ENCODE assay signal across 18 cellular contexts in the genomic region with DNA sequence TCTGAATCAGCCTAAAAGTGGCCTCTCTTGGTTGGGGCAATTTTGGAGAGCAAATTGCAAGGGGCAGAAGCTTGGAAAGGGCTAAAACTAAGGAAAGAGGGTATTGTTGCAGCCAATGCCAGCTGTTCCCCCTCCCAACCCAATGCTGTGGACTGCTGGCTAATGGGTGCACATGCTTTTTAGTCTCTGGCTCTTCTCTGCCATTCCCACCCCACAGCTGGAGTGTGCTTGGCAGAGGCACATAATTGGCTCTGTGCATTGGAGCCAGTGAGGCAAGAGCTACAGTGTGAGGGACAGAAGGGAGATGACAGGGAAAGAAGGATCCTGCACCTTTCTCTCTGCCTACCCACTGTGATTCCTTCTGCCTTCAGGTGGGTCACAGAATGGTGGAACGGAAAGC.
"Had no signal": no experiment of that assay in that cellular context is flagged by ENCODE, and none has a peak within 500 bp of the region (broad histone marks: within the 10 kb centered on the region; RNA-seq: fewer than 3 reads in every experiment).

No MANE protein-coding gene starts in this region.

- ATAC-seq: left cardiac atrium; stimulated activated naive B cell treated with anti-CD40 and anti-IgM and Interleukin-4, amounts not matched to agents 10 μg/mL and 1 μg/mL and 100 μg/mL, for 72 hours had no signal

- H3K9me3 Mint-ChIP-seq: activated CD4-positive, alpha-beta T cell treated with anti-CD3 and anti-CD28 coated beads, Interleukin-2, amount 10 ng/mL, durations not matched to agents 7 days and 5 days; activated naive CD8-positive, alpha-beta T cell treated with anti-CD3 and anti-CD28 coated beads, Interleukin-2, amount 10 ng/mL, durations not matched to agents 7 days and 5 days; activated T-helper 1 cell treated with anti-CD3 and anti-CD28 coated beads, Interleukin-12 subunit alpha, Interleukin-12 subunit beta, Interleukin-2, Interleukin-4 antibody, amounts not matched to agents 30 ng/mL and 10 ng/mL and 1 ng/mL, durations not matched to agents 14 hours and 24 hours and 36 hours; neural crest cell had no signal

- H3K4me3 Mint-ChIP-seq: activated CD4-positive, alpha-beta T cell treated with anti-CD3 and anti-CD28 coated beads, Interleukin-2, amount 10 ng/mL, durations not matched to agents 7 days and 5 days; activated naive CD8-positive, alpha-beta T cell treated with anti-CD3 and anti-CD28 coated beads, Interleukin-2, amount 10 ng/mL, durations not matched to agents 7 days and 5 days; activated T-helper 1 cell treated with anti-CD3 and anti-CD28 coated beads, Interleukin-12 subunit alpha, Interleukin-12 subunit beta, Interleukin-2, Interleukin-4 antibody, amounts not matched to agents 30 ng/mL and 10 ng/mL and 1 ng/mL, durations not matched to agents 14 hours and 24 hours and 36 hours; endodermal cell; immature natural killer cell; neural crest cell; stimulated activated naive B cell treated with anti-CD40 and anti-IgM and Interleukin-4, amounts not matched to agents 10 μg/mL and 1 μg/mL and 100 μg/mL, for 72 hours had no signal

- DNase-seq: activated CD4-positive, alpha-beta T cell treated with anti-CD3 and anti-CD28 coated beads, Interleukin-2, amount 10 ng/mL, durations not matched to agents 7 days and 5 days; activated naive CD8-positive, alpha-beta T cell treated with anti-CD3 and anti-CD28 coated beads, Interleukin-2, amount 10 ng/mL, durations not matched to agents 7 days and 5 days; endodermal cell; erythroblast; immature natural killer cell; left cardiac atrium; stimulated activated CD4-positive, alpha-beta T cell treated with anti-CD3 and anti-CD28 coated beads, Interleukin-15, amount 100 ng/mL, for 24 hours; stimulated activated CD4-positive, alpha-beta T cell treated with anti-CD3 and anti-CD28 coated beads, Interleukin-4, amount 100 ng/mL, for 1 hour; stimulated activated naive B cell treated with anti-CD40 and anti-IgM and Interleukin-4, amounts not matched to agents 10 μg/mL and 1 μg/mL and 100 μg/mL, for 72 hours; transverse colon had no signal

- H3K4me3 ChIP-seq: lung, right atrium auricular region, SK-N-MC, skin epidermis, transverse colon had no signal

- H3K9me3 ChIP-seq: transverse colon had no signal

- H3K36me3 ChIP-seq: right atrium auricular region, transverse colon had no signal

- H3K27ac ChIP-seq: right atrium auricular region, SK-N-MC, transverse colon had no signal

- H3K36me3 Mint-ChIP-seq: activated naive CD8-positive, alpha-beta T cell treated with anti-CD3 and anti-CD28 coated beads, Interleukin-2, amount 10 ng/mL, durations not matched to agents 7 days and 5 days; immature natural killer cell had no signal

- FAIRE-seq: astrocyte, bronchial epithelial cell had no signal

- H3K27ac Mint-ChIP-seq: activated CD4-positive, alpha-beta T cell treated with anti-CD3 and anti-CD28 coated beads, Interleukin-2, amount 10 ng/mL, durations not matched to agents 7 days and 5 days; activated naive CD8-positive, alpha-beta T cell treated with anti-CD3 and anti-CD28 coated beads, Interleukin-2, amount 10 ng/mL, durations not matched to agents 7 days and 5 days; activated T-helper 1 cell treated with anti-CD3 and anti-CD28 coated beads, Interleukin-12 subunit alpha, Interleukin-12 subunit beta, Interleukin-2, Interleukin-4 antibody, amounts not matched to agents 30 ng/mL and 10 ng/mL and 1 ng/mL, durations not matched to agents 14 hours and 24 hours and 36 hours; endodermal cell; immature natural killer cell; stimulated activated naive B cell treated with anti-CD40 and anti-IgM and Interleukin-4, amounts not matched to agents 10 μg/mL and 1 μg/mL and 100 μg/mL, for 72 hours had no signal
